19 cellular contexts compared by ENCODE assay signal in genomic region chr18:10487161-10487560, GRCh38. TPM values are rescaled to one million over a fixed set of nuclear protein-coding genes. Genes with fewer than 3 reads are reported as not detected.
DNase-seq lines count a peak whose midpoint lies in the region; ATAC-seq and TF ChIP-seq lines count a peak whose summit lies in the region.
"Had no signal": no experiment of that assay in that cellular context is flagged by ENCODE, and none has a peak within 500 bp of the region (broad histone marks: within the 10 kb centered on the region; RNA-seq: fewer than 3 reads in every experiment).

No MANE protein-coding gene starts in this region.

- H3K9me3 ChIP-seq in A673 (ENCODE audit: low read depth, low read length, poor library complexity, severe bottlenecking) (no peaks in the 10 kb centered on the region), KOPT-K1 (ENCODE audit: insufficient read depth, low read length, poor library complexity, severe bottlenecking) (peaks cover 7% of the 10 kb centered on the region), OCI-LY7 (ENCODE audit: low read length) (no peaks in the 10 kb centered on the region)
- H3K9me3 ChIP-seq: Peyer's patch had no signal

- H4K20me1 ChIP-seq in OCI-LY7 (ENCODE audit: insufficient read depth, low read length): no peaks in the 10 kb centered on the region

- CTCF ChIA-PET in A673 (lab: Charles Lee): no interaction called here
- CTCF ChIA-PET in OCI-LY7 (lab: Charles Lee; ENCODE audit: unreplicated experiment): no interaction called here

- H3K4me1 ChIP-seq in A673 (ENCODE audit: insufficient read depth, low read length, poor library complexity, severe bottlenecking): peaks cover 36% of the 10 kb centered on the region
- H3K4me1 ChIP-seq in OCI-LY7 (ENCODE audit: insufficient read depth, low read length, poor library complexity, severe bottlenecking): peaks cover 43% of the 10 kb centered on the region

- POLR2A ChIA-PET in A673 (lab: Charles Lee; ENCODE audit: low non-redundant PET) (no interaction called here), OCI-LY7 (lab: Charles Lee) (no interaction called here)

- intact Hi-C loops in A673 (cut with micrococcal nuclease; ENCODE audit: unreplicated experiment) (no loop called here), OCI-LY7 (cut with micrococcal nuclease; ENCODE audit: unreplicated experiment) (no loop called here)

- no TSS peak for BruUV-seq in A673 (replicated peaks; lab: Mats Ljungman, UMichigan)
- BruUV-seq in OCI-LY7 (replicated peaks; lab: Mats Ljungman, UMichigan): no TSS peak

- no peaks in the 10 kb centered on the region for H3K79me2 ChIP-seq in OCI-LY7 (ENCODE audit: insufficient read depth, low read depth, low read length)

- TF ChIP-seq CTCF in A673 (conservative IDR thresholded peaks at IDR 0.05; ENCODE audit: low read depth, low read length) (no peak), OCI-LY7 (conservative IDR thresholded peaks at IDR 0.05; ENCODE audit: low read length) (no peak)

- H3K36me3 ChIP-seq in A673 (ENCODE audit: insufficient read depth, low read length, poor library complexity, severe bottlenecking): peaks cover 83% of the 10 kb centered on the region
- no peaks in the 10 kb centered on the region for H3K36me3 ChIP-seq in KOPT-K1 (ENCODE audit: insufficient read depth, low read length)
- H3K36me3 ChIP-seq in OCI-LY7 (ENCODE audit: insufficient read depth, low read length): no peaks in the 10 kb centered on the region

- H3K4me3 ChIP-seq in A673 (ENCODE audit: low read depth, low read length, poor library complexity, severe bottlenecking) (no peak overlapping the region), OCI-LY7 (ENCODE audit: low read depth, low read length, poor library complexity, severe bottlenecking) (no peak overlapping the region)
- H3K4me3 ChIP-seq: Peyer's patch had no signal

- no peak for DNase-seq in A673 (ENCODE audit: low spot score)
- DNase-seq in OCI-LY7 (ENCODE audit: low spot score): peak; percentile 51
- peak; percentile 52 for DNase-seq in left kidney (ENCODE audit: low read depth, low spot score)
- DNase-seq in activated CD8-positive, alpha-beta memory T cell treated with anti-CD3 and anti-CD28 coated beads for 24 hours: no peak
- no peak for DNase-seq in globus pallidus (ENCODE audit: low spot score)
- no peak for DNase-seq in NCI-H774 (lab: John Stamatoyannopoulos, UW)
- DNase-seq: 8988T, COR-L47, DMS79, Kasumi-1, NCI-H2029 treated with DMSO at 0.1 percent for 48 hours, NCI-H226, NCI-H526 treated with DMSO at 0.1 percent for 48 hours, Peyer's patch, SHP77 treated with DMSO at 0.1 percent for 48 hours had no signal

- H3K27me3 ChIP-seq in A673 (replicated peaks; ENCODE audit: insufficient read depth, low read depth, low read length, poor library complexity): no peaks in the 10 kb centered on the region
- H3K27me3 ChIP-seq: Peyer's patch had no signal

- H3K4me2 ChIP-seq in OCI-LY7 (ENCODE audit: low read length): peak overlapping the region; percentile 11; the same call in 1 of the 2 replicates

- ATAC-seq in HG02870 (IDR thresholded peaks at IDR 0.05; ENCODE audit: unreplicated experiment): no peak
- ATAC-seq: HepG2 had no signal

- H3K9me2 ChIP-seq in OCI-LY7 (ENCODE audit: insufficient read depth, low read length): no peaks in the 10 kb centered on the region

- H3K27ac ChIP-seq in A673 (ENCODE audit: low read depth, low read length, poor library complexity, severe bottlenecking) (peak overlapping the region; percentile 73), KOPT-K1 (ENCODE audit: low read depth, low read length, poor library complexity, severe bottlenecking) (peak overlapping the region; percentile 15), OCI-LY7 (ENCODE audit: low read depth, low read length, poor library complexity, severe bottlenecking) (no peak overlapping the region)
- H3K27ac ChIP-seq: Peyer's patch had no signal

- H2AFZ ChIP-seq in OCI-LY7 (ENCODE audit: low read length): peak overlapping the region; percentile 7; the same call in 1 of the 2 replicates

RNA-seq across cellular contexts. Expression of gene APCDD1, which starts 32.7 kb away (rescaled TPM):
- total RNA-seq in A673 (2021) (333 and 355 TPM in 2 replicates), OCI-LY7 (2022) (not detected in 2 replicates)
- total RNA-seq in OCI-LY7 (2014; rRNA removed; shearing (Covaris generic)): 0.08 TPM in 1 of 2 replicates, not detected in the other
- total RNA-seq: G401 had no signal

RNA-seq across cellular contexts. Expression of gene NAPG, which starts 38.7 kb away (rescaled TPM):
- total RNA-seq in A673 (2021) (54.0 and 57.5 TPM in 2 replicates), OCI-LY7 (2022) (52.3 and 52.9 TPM in 2 replicates)
- 34.6 and 41.4 TPM in 2 replicates for total RNA-seq in OCI-LY7 (2014; rRNA removed; shearing (Covaris generic))

Comparison
In these comparisons a context has a peak if more than half of its experiments do, and no peak if none do; other contexts are left out.
1. DNase-seq: peak in OCI-LY7 (single experiment) and left kidney (single experiment); none in A673 (single experiment), activated CD8-positive, alpha-beta memory T cell treated with anti-CD3 and anti-CD28 coated beads for 24 hours (single experiment), globus pallidus (single experiment) and NCI-H774 (single experiment).
2. RNA of gene APCDD1, which starts 32.7 kb away (total RNA-seq): 333 to 355 TPM in A673; 0.08 TPM in OCI-LY7; every median in the first group is over 100 times any median in the second.